ENCODE assay signal across 1 cellular context in genomic region chr5:134758504-134759341, GRCh38.
TF ChIP-seq lines count a peak whose summit lies in the region.

Gene DDX46, plus strand, starts transcription at chr5:134758779. Its CDS starts 160 bp downstream, at chr5:134758939.

TF ChIP-seq in HEK293, 187 proteins besides CTCF, POLR2A, EP300 and RAD21 (continued from another document):
- TF ChIP-seq ZNF398 (tag by site-specific recombination; IDR thresholded peaks at IDR 0.05) = 0 out of 2 replicates have a peak, but pooled peaks have one; percentile 36
- TF ChIP-seq HOXA7 (CRISPR knock-in tag; IDR thresholded peaks at IDR 0.05; ENCODE audit: borderline replicate concordance) = no peak
- no peak for TF ChIP-seq ZNF626 (tag by site-specific recombination; IDR thresholded peaks at IDR 0.05)
- TF ChIP-seq ZBTB7A (tag by site-specific recombination; IDR thresholded peaks at IDR 0.05; ENCODE audit: low read depth) = 0 out of 2 replicates have a peak, but pooled peaks have one; percentile 66
- TF ChIP-seq ZNF114 (tag by site-specific recombination; IDR thresholded peaks at IDR 0.05) = no peak
- no peak for TF ChIP-seq ZNF175 (tag by site-specific recombination; IDR thresholded peaks at IDR 0.05)
- no peak for TF ChIP-seq ZNF596 (tag by site-specific recombination; IDR thresholded peaks at IDR 0.05)
- no peak for TF ChIP-seq MEIS1 (CRISPR knock-in tag; IDR thresholded peaks at IDR 0.05; ENCODE audit: borderline replicate concordance)
- peak; percentile 15; the same call in 1 of the 2 replicates for TF ChIP-seq REPIN1 (tag by site-specific recombination; IDR thresholded peaks at IDR 0.05; ENCODE audit: low read depth)
- peak; percentile 81; the same call in 1 of the 2 replicates for TF ChIP-seq ZEB2 (tag by site-specific recombination; IDR thresholded peaks at IDR 0.05)
- TF ChIP-seq TCF7L2 (IDR thresholded peaks at IDR 0.05; ENCODE audit: borderline replicate concordance, low read depth, low read length) = no peak
- no peak for TF ChIP-seq EGR2 (tag by site-specific recombination; IDR thresholded peaks at IDR 0.05; ENCODE audit: low read depth)
- TF ChIP-seq ZNF266 (tag by site-specific recombination; IDR thresholded peaks at IDR 0.05; ENCODE audit: low read depth) = no peak
- no peak for TF ChIP-seq ZNF174 (tag by site-specific recombination; IDR thresholded peaks at IDR 0.05)
- TF ChIP-seq ZIC2 (tag by site-specific recombination; IDR thresholded peaks at IDR 0.05) = no peak
- TF ChIP-seq ZNF701 (tag by site-specific recombination; IDR thresholded peaks at IDR 0.05) = no peak
- no peak for TF ChIP-seq SETDB1 (IDR thresholded peaks at IDR 0.05; ENCODE audit: insufficient read length, low read length)
- TF ChIP-seq GLIS2 (tag by site-specific recombination; IDR thresholded peaks at IDR 0.05) = peak; percentile 42; the same call in 1 of the 2 replicates
- no peak for TF ChIP-seq BCL6B (tag by site-specific recombination; IDR thresholded peaks at IDR 0.05)
- no peak for TF ChIP-seq PRDM1 (tag by site-specific recombination; IDR thresholded peaks at IDR 0.05)
- peak; percentile 77 for TF ChIP-seq ZBTB26 (tag by site-specific recombination; optimal IDR thresholded peaks at IDR 0.05)
- no peak for TF ChIP-seq ZNF302 (tag by site-specific recombination; IDR thresholded peaks at IDR 0.05; ENCODE audit: low read depth)
- peak; percentile 13; the same call in 1 of the 2 replicates for TF ChIP-seq BCL11B (tag by site-specific recombination; IDR thresholded peaks at IDR 0.05; ENCODE audit: low read depth)
- no peak for TF ChIP-seq ZNF658 (tag by site-specific recombination; IDR thresholded peaks at IDR 0.05)
- peak; percentile 99 for TF ChIP-seq ZNF501 (tag by site-specific recombination; IDR thresholded peaks at IDR 0.05)
- peak; percentile 74 for TF ChIP-seq PRDM10 (tag by site-specific recombination; IDR thresholded peaks at IDR 0.05)
- no peak for TF ChIP-seq ZNF645 (tag by site-specific recombination; IDR thresholded peaks at IDR 0.05)
- TF ChIP-seq ZNF248 (tag by site-specific recombination; IDR thresholded peaks at IDR 0.05) = no peak
- TF ChIP-seq ZNF10 (tag by site-specific recombination; IDR thresholded peaks at IDR 0.05) = peak; percentile 59; the same call in 1 of the 2 replicates
- 0 out of 2 replicates have a peak, but pooled peaks have one; percentile 22 for TF ChIP-seq KLF10 (tag by site-specific recombination; IDR thresholded peaks at IDR 0.05)
- no peak for TF ChIP-seq OSR2 (tag by site-specific recombination; IDR thresholded peaks at IDR 0.05)
- no peak for TF ChIP-seq ZNF155 (tag by site-specific recombination; IDR thresholded peaks at IDR 0.05)
- no peak; the same call in none of the 2 replicates for TF ChIP-seq WT1 (tag by site-specific recombination; IDR thresholded peaks at IDR 0.05)
- no peak for TF ChIP-seq ZNF529 (tag by site-specific recombination; IDR thresholded peaks at IDR 0.05; ENCODE audit: insufficient replicate concordance)
- TF ChIP-seq YY2 (tag by site-specific recombination; IDR thresholded peaks at IDR 0.05) = peak; percentile 95
- TF ChIP-seq ZNF335 (tag by site-specific recombination; conservative IDR thresholded peaks at IDR 0.05) = peak; percentile 90
- no peak for TF ChIP-seq ZNF18 (tag by site-specific recombination; IDR thresholded peaks at IDR 0.05)
- TF ChIP-seq ZNF223 (tag by site-specific recombination; IDR thresholded peaks at IDR 0.05) = peak; percentile 93
- TF ChIP-seq ZNF221 (tag by site-specific recombination; IDR thresholded peaks at IDR 0.05; ENCODE audit: borderline replicate concordance) = no peak
- no peak for TF ChIP-seq ZNF514 (tag by site-specific recombination; IDR thresholded peaks at IDR 0.05)
- TF ChIP-seq ZNF747 (tag by site-specific recombination; IDR thresholded peaks at IDR 0.05) = no peak
- TF ChIP-seq ZNF600 (tag by site-specific recombination; IDR thresholded peaks at IDR 0.05) = peak; percentile 91
- peak; percentile 95 for TF ChIP-seq ZNF660 (tag by site-specific recombination; IDR thresholded peaks at IDR 0.05)
- TF ChIP-seq ZNF704 (tag by site-specific recombination; IDR thresholded peaks at IDR 0.05) = no peak
